In the genomic region with DNA sequence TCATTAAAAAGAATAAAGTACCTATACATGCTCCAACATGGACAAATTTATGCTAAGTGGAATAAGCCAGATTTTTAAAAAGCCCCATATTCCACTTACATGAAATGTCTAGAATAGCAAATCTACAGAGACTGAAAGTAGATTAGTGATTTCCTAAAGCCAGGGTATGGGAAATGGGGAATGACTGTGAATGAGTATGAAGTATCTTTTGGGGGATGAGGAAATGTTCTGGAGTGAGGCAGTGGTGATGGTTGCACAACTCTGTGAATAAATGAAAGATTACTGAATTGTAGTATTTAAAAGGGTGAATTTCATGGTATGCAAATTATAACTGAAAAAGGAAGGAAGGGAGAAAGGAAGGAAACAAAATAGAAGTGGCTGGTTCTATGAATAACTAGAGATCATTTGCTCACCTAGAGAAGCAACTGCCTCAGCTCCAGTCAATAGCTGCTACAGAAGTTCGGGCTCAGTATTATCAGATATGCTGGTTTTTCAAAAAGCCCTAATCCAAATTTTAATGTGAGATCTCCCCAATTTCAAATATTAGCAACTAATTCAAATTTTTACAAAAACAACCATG, we compare ENCODE assay signal across 16 cellular contexts. TPM values are rescaled to one million over a fixed set of nuclear protein-coding genes. Genes with fewer than 3 reads are reported as not detected.
DNase-seq lines count a peak whose midpoint lies in the region; ATAC-seq and TF ChIP-seq lines count a peak whose summit lies in the region.
"Had no signal": no experiment of that assay in that cellular context is flagged by ENCODE, and none has a peak within 500 bp of the region (broad histone marks: within the 10 kb centered on the region; RNA-seq: fewer than 3 reads in every experiment).

No MANE protein-coding gene starts in this region.

- no peak overlapping the region for H2BK5ac ChIP-seq in IMR-90 (ENCODE audit: low read depth, low read length, poor library complexity, severe bottlenecking)

- H2BK15ac ChIP-seq in IMR-90 (ENCODE audit: low read depth, low read length) = no peak overlapping the region

- peak overlapping the region; percentile 64 for H3K4me2 ChIP-seq in BLaER1
- no peak overlapping the region for H3K4me2 ChIP-seq in IMR-90 (ENCODE audit: low read depth, low read length)

- H4K8ac ChIP-seq in IMR-90 (ENCODE audit: low read depth in 2 of 2, low read length in 2 of 2) = no peak overlapping the region

- H3K14ac ChIP-seq in IMR-90 (replicated peaks; ENCODE audit: low read depth, low read length) = no peak overlapping the region

- no peak for ATAC-seq in IMR-90 (ENCODE audit: low read depth)
- ATAC-seq in memory B cell (ENCODE audit: low read depth) = peak; percentile 53
- ATAC-seq in GM18870 (IDR thresholded peaks at IDR 0.05; ENCODE audit: unreplicated experiment) = no peak

- no peak overlapping the region for H2AK5ac ChIP-seq in IMR-90 (ENCODE audit: low read depth, low read length)

- dilution Hi-C loops in IMR-90 (cut with HindIII; ENCODE audit: low sequenced_read_pairs, unreplicated experiment) = no loop called here

- H3K36me3 Mint-ChIP-seq in memory B cell = peaks cover 7% of the 10 kb centered on the region

- WGBS in IMR-90 (ENCODE audit: extremely low coverage in 2 of 2, insufficient read length in 1 of 2), 2 experiments = no CpG with 5 or more reads among the region's 1 CpG

- in situ Hi-C loops in IMR-90 (cut with MboI; ENCODE audit: low sequenced_read_pairs) = no loop called here

- CTCF ChIA-PET in IMR-90 (lab: Yijun Ruan, JAX) = no interaction called here

- H4K5ac ChIP-seq in IMR-90 (ENCODE audit: low read depth, low read length) = no peak overlapping the region

- no peak overlapping the region for H3K18ac ChIP-seq in IMR-90 (ENCODE audit: low read depth, low read length)

- peaks cover 28 to 57% of the 10 kb centered on the region in 2 experiments for H3K79me1 ChIP-seq in IMR-90 (ENCODE audit: low read depth in 1 of 2, low read length in 2 of 2)

- DNase-seq in IMR-90 (peak; percentile 24), amniotic epithelial cell (ENCODE audit: low read depth) (peak; percentile 78), memory B cell (ENCODE audit: low spot score in 2 of 2) (no peak), RKO (ENCODE audit: low spot score) (no peak), HuH-7.5 (ENCODE audit: low spot score) (no peak), substantia nigra (lab: John Stamatoyannopoulos, UW) (no peak)
- DNase-seq: activated CD4-positive, alpha-beta T cell treated with anti-CD3 and anti-CD28 coated beads for 4 hours; C1 segment of cervical spinal cord; effector CD4-positive, alpha-beta T cell; NCI-H1436 treated with DMSO at 0.1 percent for 48 hours; NCI-H510A; stimulated activated naive B cell treated with anti-CD40 and anti-IgM and Interleukin-4, amounts not matched to agents 10 μg/mL and 1 μg/mL and 100 μg/mL, for 72 hours had no signal

- H3K9ac ChIP-seq in BLaER1 (no peak overlapping the region), IMR-90 (ENCODE audit: low read depth, low read length) (no peak overlapping the region)

- no peak for TF ChIP-seq CTCF in IMR-90 (conservative IDR thresholded peaks at IDR 0.05; ENCODE audit: low read depth, low read length)

- peaks cover 8% of the 10 kb centered on the region; the same call in 1 of the 2 replicates for H4K20me1 ChIP-seq in BLaER1
- peaks cover 39% of the 10 kb centered on the region for H4K20me1 ChIP-seq in IMR-90 (ENCODE audit: insufficient read depth, low read length)

- H3K4me3 Mint-ChIP-seq in memory B cell = peak overlapping the region; percentile 48
- H3K4me3 Mint-ChIP-seq: activated naive CD8-positive, alpha-beta T cell had no signal

- no peak overlapping the region for H2AK9ac ChIP-seq in IMR-90 (replicated peaks; ENCODE audit: low read depth, low read length, poor library complexity)

- H3K27me3 ChIP-seq in BLaER1 = no peaks in the 10 kb centered on the region
- H3K27me3 ChIP-seq in IMR-90 (ENCODE audit: control insufficient read depth, insufficient read depth, low read length) = no peaks in the 10 kb centered on the region
- H3K27me3 ChIP-seq: cardiac muscle cell had no signal

- POLR2A ChIA-PET in IMR-90 (lab: Charles Lee; ENCODE audit: unreplicated experiment) = no interaction called here

- peaks cover 24% of the 10 kb centered on the region for H3K4me1 ChIP-seq in BLaER1
- H3K4me1 ChIP-seq in IMR-90 (ENCODE audit: control insufficient read depth, insufficient read depth, low read length) = peaks cover 3% of the 10 kb centered on the region; the same call in 1 of the 2 replicates

- no peaks in the 10 kb centered on the region for H3K9me3 Mint-ChIP-seq in memory B cell

- no peak for TF ChIP-seq RAD21 in IMR-90 (IDR thresholded peaks at IDR 0.05; ENCODE audit: low read length)

- no peak overlapping the region for H3K4ac ChIP-seq in IMR-90 (ENCODE audit: low read depth, low read length)

- BruUV-seq in IMR-90 (replicated peaks; lab: Mats Ljungman, UMichigan) = no TSS peak

- no peak overlapping the region for H3K4me3 ChIP-seq in BLaER1
- H3K4me3 ChIP-seq in IMR-90 (ENCODE audit: insufficient read depth, low read depth, low read length) = no peak overlapping the region
- H3K4me3 ChIP-seq: cardiac muscle cell had no signal

- no peak overlapping the region for H2AFZ ChIP-seq in IMR-90 (replicated peaks; ENCODE audit: low read length, poor library complexity)

- no peak overlapping the region for H3K27ac Mint-ChIP-seq in memory B cell

- H3K36me3 ChIP-seq in BLaER1 = peaks cover 26% of the 10 kb centered on the region; the same call in 1 of the 2 replicates
- H3K36me3 ChIP-seq in IMR-90 (ENCODE audit: control insufficient read depth, insufficient read depth, low read length) = no peaks in the 10 kb centered on the region
- H3K36me3 ChIP-seq: cardiac muscle cell had no signal

- H3K27ac ChIP-seq in BLaER1 = peak overlapping the region; percentile 15; the same call in 1 of the 2 replicates
- H3K27ac ChIP-seq in IMR-90 (ENCODE audit: insufficient read depth, low read length) = no peak overlapping the region
- no peak overlapping the region for H3K27ac ChIP-seq in substantia nigra (ENCODE audit: low read depth, low read length, poor library complexity, severe bottlenecking)
- H3K27ac ChIP-seq: cardiac muscle cell had no signal

- H2BK20ac ChIP-seq in IMR-90 (ENCODE audit: low read depth, low read length) = no peak overlapping the region

- no peak overlapping the region for H3K56ac ChIP-seq in IMR-90 (ENCODE audit: extremely low read depth, insufficient read depth, low read length)

- no peak overlapping the region for H2BK120ac ChIP-seq in IMR-90 (ENCODE audit: low read depth, low read length)

- H3K27me3 Mint-ChIP-seq in memory B cell = no peaks in the 10 kb centered on the region
- H3K27me3 Mint-ChIP-seq: activated naive CD8-positive, alpha-beta T cell; stimulated activated naive B cell treated with anti-CD40 and anti-IgM and Interleukin-4, amounts not matched to agents 10 μg/mL and 1 μg/mL and 100 μg/mL, for 72 hours had no signal

- no peak overlapping the region for H4K91ac ChIP-seq in IMR-90 (ENCODE audit: insufficient read depth, low read depth, low read length)

- H3K9me3 ChIP-seq in BLaER1 (peaks cover 50% of the 10 kb centered on the region), IMR-90 (ENCODE audit: control insufficient read depth, insufficient read depth, low read length) (no peaks in the 10 kb centered on the region)

- intact Hi-C loops in IMR-90 (cut with micrococcal nuclease) = no loop called here

- H3K4me1 Mint-ChIP-seq in memory B cell = peaks cover 38% of the 10 kb centered on the region

- H3K23ac ChIP-seq in IMR-90 (ENCODE audit: low read depth, low read length) = no peak overlapping the region

- H3K9me1 ChIP-seq in IMR-90 (ENCODE audit: insufficient read depth, low read length) = peaks cover 3% of the 10 kb centered on the region; the same call in 1 of the 2 replicates

- no peak for TF ChIP-seq POLR2A in IMR-90 (IDR thresholded peaks at IDR 0.05; ENCODE audit: low read depth, low read length)

TF ChIP-seq in IMR-90, 13 proteins besides CTCF, POLR2A, EP300 and RAD21:
- TF ChIP-seq RFX5 (IDR thresholded peaks at IDR 0.05; ENCODE audit: low read depth, low read length) (no peak), CEBPB (IDR thresholded peaks at IDR 0.05; ENCODE audit: low read depth, low read length) (peak; percentile 83), RCOR1 (IDR thresholded peaks at IDR 0.05; ENCODE audit: insufficient replicate concordance, low read length) (no peak), SMC3 (IDR thresholded peaks at IDR 0.05; ENCODE audit: low read depth, low read length) (no peak), FOS (IDR thresholded peaks at IDR 0.05; ENCODE audit: low read depth, low read length) (no peak)
- TF ChIP-seq, protein P1, sequence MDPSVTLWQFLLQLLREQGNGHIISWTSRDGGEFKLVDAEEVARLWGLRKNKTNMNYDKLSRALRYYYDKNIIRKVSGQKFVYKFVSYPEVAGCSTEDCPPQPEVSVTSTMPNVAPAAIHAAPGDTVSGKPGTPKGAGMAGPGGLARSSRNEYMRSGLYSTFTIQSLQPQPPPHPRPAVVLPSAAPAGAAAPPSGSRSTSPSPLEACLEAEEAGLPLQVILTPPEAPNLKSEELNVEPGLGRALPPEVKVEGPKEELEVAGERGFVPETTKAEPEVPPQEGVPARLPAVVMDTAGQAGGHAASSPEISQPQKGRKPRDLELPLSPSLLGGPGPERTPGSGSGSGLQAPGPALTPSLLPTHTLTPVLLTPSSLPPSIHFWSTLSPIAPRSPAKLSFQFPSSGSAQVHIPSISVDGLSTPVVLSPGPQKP (IDR thresholded peaks at IDR 0.05; ENCODE audit: borderline replicate concordance, low read depth, low read length) = no peak
- TF ChIP-seq, protein P2, sequence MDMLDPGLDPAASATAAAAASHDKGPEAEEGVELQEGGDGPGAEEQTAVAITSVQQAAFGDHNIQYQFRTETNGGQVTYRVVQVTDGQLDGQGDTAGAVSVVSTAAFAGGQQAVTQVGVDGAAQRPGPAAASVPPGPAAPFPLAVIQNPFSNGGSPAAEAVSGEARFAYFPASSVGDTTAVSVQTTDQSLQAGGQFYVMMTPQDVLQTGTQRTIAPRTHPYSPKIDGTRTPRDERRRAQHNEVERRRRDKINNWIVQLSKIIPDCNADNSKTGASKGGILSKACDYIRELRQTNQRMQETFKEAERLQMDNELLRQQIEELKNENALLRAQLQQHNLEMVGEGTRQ (IDR thresholded peaks at IDR 0.05; ENCODE audit: low read depth, low read length) = no peak
TF ChIP-seq in IMR-90: peak in this region for 1.

RNA-seq across cellular contexts. Expression of gene MAP3K2, which starts 39.3 kb away (rescaled TPM):
- 30.8 and 31.9 TPM in 2 replicates for total RNA-seq in IMR-90 (2012; rRNA removed)
- polyA plus RNA-seq in IMR-90 (2012; rRNA removed) = 6.2 and 6.5 TPM in 2 replicates
- 2.0 and 2.1 TPM in 2 replicates for polyA plus RNA-seq in IMR-90 (2012; cell fraction: cytosol; rRNA removed)
- polyA plus RNA-seq in IMR-90 (2012; cell fraction: nucleus; rRNA removed; ENCODE audit: low replicate concordance) = 3.2 and 7.7 TPM in 2 replicates

RNA-seq across cellular contexts. Expression of gene ERCC3, which starts 54.6 kb away (rescaled TPM):
- total RNA-seq in IMR-90 (2012; rRNA removed) = 40.0 and 43.2 TPM in 2 replicates
- polyA plus RNA-seq in IMR-90 (2012; rRNA removed) = 48.2 and 52.0 TPM in 2 replicates
- polyA plus RNA-seq in IMR-90 (2012; cell fraction: cytosol; rRNA removed) = 23.8 and 26.5 TPM in 2 replicates
- 105 and 183 TPM in 2 replicates for polyA plus RNA-seq in IMR-90 (2012; cell fraction: nucleus; rRNA removed; ENCODE audit: low replicate concordance)

Comparison
In these comparisons a context has a peak if more than half of its experiments do, and no peak if none do; other contexts are left out.
1. DNase-seq: peak in IMR-90 (single experiment) and amniotic epithelial cell (single experiment); none in memory B cell (0 of 2), RKO (single experiment), HuH-7.5 (single experiment) and substantia nigra (0 of 49).